8 cellular contexts compared by ENCODE assay signal in the genomic region with DNA sequence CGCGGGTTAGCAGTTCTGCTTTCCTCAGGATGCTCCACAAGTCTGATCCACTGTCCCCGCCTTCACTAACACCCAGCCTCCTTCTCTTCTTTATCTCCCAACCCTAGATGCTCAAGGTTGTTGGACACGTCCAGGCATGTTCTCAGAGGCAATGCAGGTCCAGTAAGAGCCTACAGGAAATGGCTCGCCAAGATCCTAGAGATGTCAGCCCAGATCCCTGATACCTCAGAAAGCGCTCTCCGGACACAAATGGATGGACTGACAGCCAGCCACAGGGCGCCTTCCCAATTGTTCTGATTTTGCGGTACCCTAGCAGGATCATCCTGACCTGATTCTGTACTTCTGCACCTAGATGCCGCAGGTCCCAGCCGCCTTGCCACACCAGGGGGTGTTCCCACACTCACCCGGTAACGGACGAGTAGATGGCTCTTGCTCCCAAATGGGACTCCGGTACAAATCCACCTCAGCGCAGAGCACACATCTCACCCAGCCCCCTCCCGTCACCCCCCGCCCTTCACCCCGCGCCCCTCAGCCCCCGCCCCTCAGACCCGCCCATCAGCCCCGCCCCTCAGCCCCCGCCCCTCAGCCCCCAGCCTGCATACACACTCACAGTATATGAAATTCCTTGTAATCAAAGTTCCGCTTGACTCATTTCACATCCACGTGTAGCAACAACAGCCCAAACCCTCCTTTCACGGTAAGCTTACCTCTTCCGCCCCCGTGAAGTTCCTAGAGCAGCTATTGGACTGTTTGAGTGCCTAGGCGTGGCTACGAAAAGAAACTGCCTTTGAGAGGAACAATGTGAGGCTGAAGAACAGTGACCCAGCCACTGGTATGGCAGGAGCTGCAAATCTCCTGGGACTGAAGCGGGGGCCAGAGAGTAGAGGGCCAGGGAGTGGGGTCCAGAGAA. TPM values are rescaled to one million over a fixed set of nuclear protein-coding genes. Genes with fewer than 3 reads are reported as not detected.
DNase-seq lines count a peak whose midpoint lies in the region; ATAC-seq and TF ChIP-seq lines count a peak whose summit lies in the region.

A gene with protein sequence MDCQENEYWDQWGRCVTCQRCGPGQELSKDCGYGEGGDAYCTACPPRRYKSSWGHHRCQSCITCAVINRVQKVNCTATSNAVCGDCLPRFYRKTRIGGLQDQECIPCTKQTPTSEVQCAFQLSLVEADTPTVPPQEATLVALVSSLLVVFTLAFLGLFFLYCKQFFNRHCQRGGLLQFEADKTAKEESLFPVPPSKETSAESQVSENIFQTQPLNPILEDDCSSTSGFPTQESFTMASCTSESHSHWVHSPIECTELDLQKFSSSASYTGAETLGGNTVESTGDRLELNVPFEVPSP (minus strand): TSS at position 488 of the 910 bp plus-strand sequence. CDS start 23,058 bp downstream, outside the sequence.

- peak within 1 kb of the TSS; percentile 90 for H4K5ac ChIP-seq in IMR-90 (ENCODE audit: low read depth, low read length)

- H2BK120ac ChIP-seq in IMR-90 (ENCODE audit: low read depth, low read length): peak within 1 kb of the TSS; percentile 96

- WGBS in IMR-90 (ENCODE audit: extremely low coverage in 2 of 2, insufficient read length in 1 of 2), 2 experiments: 32% methylated on average over 13 of the region's 32 CpGs; no CpG with 5 or more reads in 1 of the 2 experiments
- 2 to 3% methylated on average over 24 to 27 of the region's 32 CpGs for WGBS in heart right ventricle, 2 donors

- peak within 1 kb of the TSS; percentile 95 for H3K56ac ChIP-seq in IMR-90 (ENCODE audit: extremely low read depth, insufficient read depth, low read length)

- peak within 1 kb of the TSS; percentile 12 to 98; a peak in 3 of 4 replicates for H4K8ac ChIP-seq in IMR-90 (ENCODE audit: low read depth in 2 of 2, low read length in 2 of 2)

- H2BK15ac ChIP-seq in IMR-90 (ENCODE audit: low read depth, low read length): peak within 1 kb of the TSS; percentile 95; the same call in 1 of the 3 replicates

- peak within 1 kb of the TSS; percentile 87 for H3K9ac ChIP-seq in IMR-90 (ENCODE audit: low read depth, low read length)

- peak within 1 kb of the TSS; percentile 98 for H2AK9ac ChIP-seq in IMR-90 (replicated peaks; ENCODE audit: low read depth, low read length, poor library complexity)

- H3K27ac ChIP-seq in IMR-90 (ENCODE audit: insufficient read depth, low read length): peak within 1 kb of the TSS; percentile 96
- peak within 1 kb of the TSS in 6 of 10 donors; percentile 20 to 66 (median 45) for H3K27ac ChIP-seq in heart right ventricle

- peak within 1 kb of the TSS; percentile 91 for H3K18ac ChIP-seq in IMR-90 (ENCODE audit: low read depth, low read length)

- peak; percentile 65 for DNase-seq in GM04504 (ENCODE audit: low read depth)
- DNase-seq in IMR-90: peak; percentile 87
- DNase-seq in activated naive CD4-positive, alpha-beta T cell treated with anti-CD3 and anti-CD28 coated beads, Interleukin-2, amount 50 U/mL, for 16 hours: peak; percentile 18
- peak in 1 of 2 donors; percentile 35 for DNase-seq in heart right ventricle
- DNase-seq in pulmonary artery endothelial cell (ENCODE audit: low read depth, low spot score): peak; percentile 26
- no peak for DNase-seq in HAP-1 (ENCODE audit: low spot score in 2 of 2)
- no peak for DNase-seq in LoVo (ENCODE audit: low spot score)

- no peaks in the 10 kb centered on the region for H3K27me3 ChIP-seq in IMR-90 (ENCODE audit: control insufficient read depth, insufficient read depth, low read length)
- H3K27me3 ChIP-seq in heart right ventricle: no peaks in the 10 kb centered on the region
- H3K27me3 ChIP-seq in HAP-1 (ENCODE audit: low read depth): no peaks in the 10 kb centered on the region

- H3K23ac ChIP-seq in IMR-90 (ENCODE audit: low read depth, low read length): peak within 1 kb of the TSS; percentile 97

- peak within 1 kb of the TSS; percentile 78 for H2BK20ac ChIP-seq in IMR-90 (ENCODE audit: low read depth, low read length)

- TF ChIP-seq RAD21 in IMR-90 (IDR thresholded peaks at IDR 0.05; ENCODE audit: low read length): no peak

- H3K36me3 ChIP-seq in IMR-90 (ENCODE audit: control insufficient read depth, insufficient read depth, low read length) (no peaks in the 10 kb centered on the region), heart right ventricle (no peaks in the 10 kb centered on the region), HAP-1 (replicated peaks) (no peaks in the 10 kb centered on the region)

- ATAC-seq in GM21529 (IDR thresholded peaks at IDR 0.05; ENCODE audit: unreplicated experiment): peak; percentile 90
- peak; percentile 69 for ATAC-seq in IMR-90 (ENCODE audit: low read depth)
- ATAC-seq in heart right ventricle: peak; percentile 64 to 84 (median 70)

- no peaks in the 10 kb centered on the region for H4K20me1 ChIP-seq in IMR-90 (ENCODE audit: insufficient read depth, low read length)

- H3K79me1 ChIP-seq in IMR-90 (ENCODE audit: low read depth in 1 of 2, low read length in 2 of 2): 0 out of 4 replicates have a peak, but pooled peaks cover 0 to 3% of the 10 kb centered on the region in 2 experiments

- peak within 1 kb of the TSS; percentile 98 for H3K4ac ChIP-seq in IMR-90 (ENCODE audit: low read depth, low read length)

- H2AK5ac ChIP-seq in IMR-90 (ENCODE audit: low read depth, low read length): peak within 1 kb of the TSS; percentile 79; the same call in 1 of the 2 replicates

- H3K4me3 ChIP-seq in IMR-90 (ENCODE audit: insufficient read depth, low read depth, low read length): peak within 1 kb of the TSS; percentile 89
- H3K4me3 ChIP-seq in heart right ventricle: peak within 1 kb of the TSS in 9 of 10 donors; percentile 25 to 54 (median 47)
- H3K4me3 ChIP-seq in HAP-1: no peak within 1 kb of the TSS

- H3K14ac ChIP-seq in IMR-90 (replicated peaks; ENCODE audit: low read depth, low read length): peak within 1 kb of the TSS; percentile 74

- H3K4me1 ChIP-seq in IMR-90 (ENCODE audit: control insufficient read depth, insufficient read depth, low read length) (peaks cover 3% of the 10 kb centered on the region; the same call in 1 of the 2 replicates), heart right ventricle (peaks cover 0 to 12% (median 0%) of the 10 kb centered on the region in 9 donors), HAP-1 (no peaks in the 10 kb centered on the region)

- peak within 1 kb of the TSS; percentile 77 for H2AFZ ChIP-seq in IMR-90 (replicated peaks; ENCODE audit: low read length, poor library complexity)

- BruUV-seq in IMR-90 (replicated peaks; lab: Mats Ljungman, UMichigan): no TSS peak

- no peaks in the 10 kb centered on the region for H3K9me3 ChIP-seq in IMR-90 (ENCODE audit: control insufficient read depth, insufficient read depth, low read length)
- no peaks in the 10 kb centered on the region for H3K9me3 ChIP-seq in heart right ventricle
- H3K9me3 ChIP-seq in HAP-1: no peaks in the 10 kb centered on the region

- H2BK5ac ChIP-seq in IMR-90 (ENCODE audit: low read depth, low read length, poor library complexity, severe bottlenecking): peak within 1 kb of the TSS; percentile 95

- peak within 1 kb of the TSS; percentile 89 for H3K4me2 ChIP-seq in IMR-90 (ENCODE audit: low read depth, low read length)

- TF ChIP-seq CTCF in IMR-90 (conservative IDR thresholded peaks at IDR 0.05; ENCODE audit: low read depth, low read length) (no peak), heart right ventricle (IDR thresholded peaks at IDR 0.05) (no peak)

- no peaks in the 10 kb centered on the region for H3K9me1 ChIP-seq in IMR-90 (ENCODE audit: insufficient read depth, low read length)

- TF ChIP-seq POLR2A in IMR-90 (IDR thresholded peaks at IDR 0.05; ENCODE audit: low read depth, low read length): peak; percentile 56; the same call in 1 of the 2 replicates

- in situ Hi-C loops in IMR-90 (cut with MboI; ENCODE audit: low sequenced_read_pairs) (no loop called here), HAP-1 (cut with MboI; ENCODE audit: low sequenced_read_pairs) (no loop called here)

- peak within 1 kb of the TSS; percentile 90 for H4K91ac ChIP-seq in IMR-90 (ENCODE audit: insufficient read depth, low read depth, low read length)

- dilution Hi-C loops in IMR-90 (cut with HindIII; ENCODE audit: low sequenced_read_pairs, unreplicated experiment): no loop called here

- POLR2A ChIA-PET in IMR-90 (lab: Charles Lee; ENCODE audit: unreplicated experiment): interaction anchor here (0.6 kb wide), 2 partner anchors 482 to 1883 kb away, joined by 3 read pairs; no protein-coding TSS in a partner anchor

- CTCF ChIA-PET in IMR-90 (lab: Yijun Ruan, JAX): no interaction called here

- intact Hi-C loops in IMR-90 (cut with micrococcal nuclease) (no loop called here), heart right ventricle (cut with DNase I) (no loop called here)

TF ChIP-seq in IMR-90, 13 proteins besides CTCF, POLR2A, EP300 and RAD21 (continues in another document):
- TF ChIP-seq CEBPB (IDR thresholded peaks at IDR 0.05; ENCODE audit: low read depth, low read length) (peak; percentile 37; the same call in 1 of the 2 replicates), SMC3 (IDR thresholded peaks at IDR 0.05; ENCODE audit: low read depth, low read length) (no peak), RCOR1 (IDR thresholded peaks at IDR 0.05; ENCODE audit: insufficient replicate concordance, low read length) (no peak), FOS (IDR thresholded peaks at IDR 0.05; ENCODE audit: low read depth, low read length) (no peak), MAZ (IDR thresholded peaks at IDR 0.05; ENCODE audit: borderline replicate concordance, low read depth, low read length) (peak; percentile 37; the same call in 1 of the 2 replicates), MXI1 (IDR thresholded peaks at IDR 0.05; ENCODE audit: borderline replicate concordance, low read depth, low read length) (peak; percentile 73; the same call in 1 of the 2 replicates), RFX5 (IDR thresholded peaks at IDR 0.05; ENCODE audit: low read depth, low read length) (no peak), CHD1 (IDR thresholded peaks at IDR 0.05; ENCODE audit: low read depth, low read length) (no peak)
- TF ChIP-seq, protein P1, sequence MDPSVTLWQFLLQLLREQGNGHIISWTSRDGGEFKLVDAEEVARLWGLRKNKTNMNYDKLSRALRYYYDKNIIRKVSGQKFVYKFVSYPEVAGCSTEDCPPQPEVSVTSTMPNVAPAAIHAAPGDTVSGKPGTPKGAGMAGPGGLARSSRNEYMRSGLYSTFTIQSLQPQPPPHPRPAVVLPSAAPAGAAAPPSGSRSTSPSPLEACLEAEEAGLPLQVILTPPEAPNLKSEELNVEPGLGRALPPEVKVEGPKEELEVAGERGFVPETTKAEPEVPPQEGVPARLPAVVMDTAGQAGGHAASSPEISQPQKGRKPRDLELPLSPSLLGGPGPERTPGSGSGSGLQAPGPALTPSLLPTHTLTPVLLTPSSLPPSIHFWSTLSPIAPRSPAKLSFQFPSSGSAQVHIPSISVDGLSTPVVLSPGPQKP (IDR thresholded peaks at IDR 0.05; ENCODE audit: borderline replicate concordance, low read depth, low read length): no peak

RNA-seq across cellular contexts. Expression of the gene that starts here (rescaled TPM):
- total RNA-seq in IMR-90 (2012; rRNA removed) (22.8 and 23.8 TPM in 2 replicates), heart right ventricle (1 to 10 TPM in 4 of 10 donors, under 1 TPM in 6; 0.51 to 4.1 (median 0.83) TPM), pulmonary artery endothelial cell (3.8 and 8.1 TPM in 2 replicates)
- polyA plus RNA-seq in IMR-90 (2012; rRNA removed) (12.7 and 14.7 TPM in 2 replicates), heart right ventricle (under 1 TPM; 0.12 to 0.29 TPM)
- polyA plus RNA-seq in IMR-90 (2012; cell fraction: cytosol; rRNA removed): 6.7 and 7.7 TPM in 2 replicates
- 21.7 and 53.1 TPM in 2 replicates for polyA plus RNA-seq in IMR-90 (2012; cell fraction: nucleus; rRNA removed; ENCODE audit: low replicate concordance)

Comparison
In these comparisons a context has a peak if more than half of its experiments do, and no peak if none do; other contexts are left out.
1. RNA of the gene that starts here (polyA plus RNA-seq): 6.7 to 53.1 TPM in IMR-90; 0.12 to 0.29 TPM in heart right ventricle; every median in the first group is over 4 times any median in the second.
2. DNase-seq: peak in GM04504 (single experiment), IMR-90 (single experiment), activated naive CD4-positive, alpha-beta T cell treated with anti-CD3 and anti-CD28 coated beads, Interleukin-2, amount 50 U/mL, for 16 hours (single experiment) and pulmonary artery endothelial cell (single experiment); none in HAP-1 (0 of 2) and LoVo (single experiment).
3. Peak in every context shown above with its lines, with median percentiles within 50 percentile points of each other: ATAC-seq.